ENCODE assay signal across 8 cellular contexts in the genomic region with DNA sequence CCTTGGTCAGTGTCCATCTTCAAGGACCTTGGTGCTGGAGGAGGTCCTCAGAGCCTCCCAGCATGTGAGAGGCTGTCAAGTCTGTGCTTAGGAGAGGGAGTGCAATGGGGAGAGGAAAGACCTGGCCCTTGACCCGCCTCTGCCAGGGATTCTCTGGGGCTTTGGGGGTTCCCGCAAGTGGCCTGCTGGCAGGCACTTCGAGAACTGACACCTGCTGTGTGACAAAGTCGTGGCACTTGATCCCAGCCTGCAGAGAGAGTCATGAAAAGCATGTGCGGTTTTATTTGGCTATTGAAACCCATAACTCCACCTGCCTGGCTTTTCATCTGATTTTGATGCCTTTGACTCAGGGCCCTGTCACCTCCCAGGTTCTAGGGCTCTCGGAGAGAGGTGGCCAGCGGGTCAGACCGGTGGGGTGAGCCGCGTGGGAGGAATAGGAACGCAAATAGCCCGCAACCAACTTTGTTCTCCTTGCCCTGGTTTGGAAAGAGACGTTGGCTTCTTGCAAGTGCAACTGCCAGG. TPM values are rescaled to one million over a fixed set of nuclear protein-coding genes. Genes with fewer than 3 reads are reported as not detected.
DNase-seq lines count a peak whose midpoint lies in the region; ATAC-seq and TF ChIP-seq lines count a peak whose summit lies in the region.

No MANE protein-coding gene starts in this region.

- no peaks in the 10 kb centered on the region for H3K9me3 Mint-ChIP-seq in activated naive CD4-positive, alpha-beta T cell treated with anti-CD3 and anti-CD28 coated beads, Interleukin-2, amount 50 U/mL, for 72 hours

- peaks cover 0 to 30% of the 10 kb centered on the region in 2 donors for H3K36me3 Mint-ChIP-seq in activated naive CD4-positive, alpha-beta T cell treated with anti-CD3 and anti-CD28 coated beads, Interleukin-2, amount 50 U/mL, for 72 hours

- CTCF ChIA-PET in A673 (lab: Charles Lee), result interaction anchor here (1.4 kb wide), 1 partner anchor 40 kb away, joined by 4 read pairs; no protein-coding TSS in a partner anchor

- H3K27ac ChIP-seq in A673 (ENCODE audit: low read depth, low read length, poor library complexity, severe bottlenecking), result peak overlapping the region; percentile 85
- peak overlapping the region; percentile 64 for H3K27ac ChIP-seq in psoas muscle

- H3K4me3 ChIP-seq in A673 (ENCODE audit: low read depth, low read length, poor library complexity, severe bottlenecking) (no peak overlapping the region), psoas muscle (no peak overlapping the region)

- TF ChIP-seq CTCF in A673 (conservative IDR thresholded peaks at IDR 0.05; ENCODE audit: low read depth, low read length) (no peak), psoas muscle (IDR thresholded peaks at IDR 0.05) (no peak)

- peaks cover 48% of the 10 kb centered on the region for H3K4me1 ChIP-seq in A673 (ENCODE audit: insufficient read depth, low read length, poor library complexity, severe bottlenecking)
- peaks cover 61% of the 10 kb centered on the region for H3K4me1 ChIP-seq in psoas muscle

- ATAC-seq in GM19025 (IDR thresholded peaks at IDR 0.05; ENCODE audit: low read depth, unreplicated experiment) (peak; percentile 12), HG03378 (IDR thresholded peaks at IDR 0.05; ENCODE audit: unreplicated experiment) (peak; percentile 24), psoas muscle (peak; percentile 3 to 62 (median 33))
- ATAC-seq in activated naive CD4-positive, alpha-beta T cell treated with anti-CD3 and anti-CD28 coated beads, Interleukin-2, amount 50 U/mL, for 72 hours, result peak; percentile 69 to 83

- H3K27me3 ChIP-seq in A673 (replicated peaks; ENCODE audit: insufficient read depth, low read depth, low read length, poor library complexity), result no peaks in the 10 kb centered on the region
- H3K27me3 ChIP-seq in psoas muscle (ENCODE audit: insufficient read depth in 3 of 3, low read length in 2 of 3), result no peaks in the 10 kb centered on the region

- H3K27ac Mint-ChIP-seq in activated naive CD4-positive, alpha-beta T cell treated with anti-CD3 and anti-CD28 coated beads, Interleukin-2, amount 50 U/mL, for 72 hours, result peak overlapping the region; percentile 68 to 89

- WGBS in psoas muscle, 3 donors, result 36 to 57% (median 44%) methylated on average over 13 of the region's 13 CpGs

- peaks cover 10% of the 10 kb centered on the region for H3K9me3 ChIP-seq in A673 (ENCODE audit: low read depth, low read length, poor library complexity, severe bottlenecking)
- H3K9me3 ChIP-seq in psoas muscle, result no peaks in the 10 kb centered on the region

- no TSS peak for BruUV-seq in A673 (replicated peaks; lab: Mats Ljungman, UMichigan)

- DNase-seq in A673 (ENCODE audit: low spot score) (no peak), psoas muscle (no peak), globus pallidus (ENCODE audit: low spot score) (no peak), HCEC 1CT (no peak), NCI-H2171 (lab: John Stamatoyannopoulos, UW) (no peak)
- peak; percentile 15 to 78 for DNase-seq in activated naive CD4-positive, alpha-beta T cell treated with anti-CD3 and anti-CD28 coated beads, Interleukin-2, amount 50 U/mL, for 72 hours (ENCODE audit: low spot score in 2 of 2)

- POLR2A ChIA-PET in A673 (lab: Charles Lee; ENCODE audit: low non-redundant PET), result no interaction called here

- no peaks in the 10 kb centered on the region for H3K36me3 ChIP-seq in A673 (ENCODE audit: insufficient read depth, low read length, poor library complexity, severe bottlenecking)
- H3K36me3 ChIP-seq in psoas muscle (ENCODE audit: insufficient read depth in 1 of 2, low read depth in 1 of 2), result no peaks in the 10 kb centered on the region

- intact Hi-C loops in A673 (cut with micrococcal nuclease; ENCODE audit: unreplicated experiment) (loop anchor here (5.0 kb wide), 1 partner anchor 42 kb away; a partner anchor contains a TSS), psoas muscle (cut with DNase I) (no loop called here)

RNA-seq across cellular contexts. Expression of a gene that starts 42.8 kb away (rescaled TPM):
- 64.2 and 72.4 TPM in 2 replicates for total RNA-seq in A673 (2021)
- total RNA-seq in activated naive CD4-positive, alpha-beta T cell treated with anti-CD3 and anti-CD28 coated beads, Interleukin-2, amount 50 U/mL, for 72 hours, result 10 to 100 TPM; 18.5 to 27.9 TPM
- 10 to 100 TPM; 47.0 to 90.5 (median 64.6) TPM for total RNA-seq in psoas muscle
- 10 to 100 TPM; 10.8 to 34.7 (median 22.0) TPM for polyA plus RNA-seq in psoas muscle

Comparison
In these comparisons a context has a peak if more than half of its experiments do, and no peak if none do; other contexts are left out.
1. DNase-seq: peak in activated naive CD4-positive, alpha-beta T cell treated with anti-CD3 and anti-CD28 coated beads, Interleukin-2, amount 50 U/mL, for 72 hours (2 of 2); none in A673 (single experiment), psoas muscle (0 of 2), globus pallidus (single experiment), HCEC 1CT (single experiment) and NCI-H2171 (single experiment).
2. ATAC-seq: peak in every context shown above with its lines; median percentile 76 in activated naive CD4-positive, alpha-beta T cell treated with anti-CD3 and anti-CD28 coated beads, Interleukin-2, amount 50 U/mL, for 72 hours; 33 in psoas muscle; 24 in HG03378; 12 in GM19025.